37 cellular contexts compared by ENCODE assay signal in genomic region chr22:50059881-50060262, GRCh38. TPM values are rescaled to one million over a fixed set of nuclear protein-coding genes. Genes with fewer than 3 reads are reported as not detected.
DNase-seq lines count a peak whose midpoint lies in the region; ATAC-seq, FAIRE-seq and TF ChIP-seq lines count a peak whose summit lies in the region.
"Had no signal": no experiment of that assay in that cellular context is flagged by ENCODE, and none has a peak within 500 bp of the region (broad histone marks: within the 10 kb centered on the region; RNA-seq: fewer than 3 reads in every experiment).

No MANE protein-coding gene starts in this region.

- TF ChIP-seq CTCF in WTC11 (IDR thresholded peaks at IDR 0.05) (no peak), kidney (IDR thresholded peaks at IDR 0.05; ENCODE audit: borderline replicate concordance, extremely low read depth, insufficient read depth) (no peak), D721Med (IDR thresholded peaks at IDR 0.05; ENCODE audit: insufficient read depth, missing control alignments) (no peak)

- POLR2A ChIA-PET in WTC11 (lab: Charles Lee) = interaction anchor here (0.6 kb wide), 1 partner anchor 46 kb away, joined by 5 read pairs; no protein-coding TSS in a partner anchor

- H3K9ac ChIP-seq in BLaER1 treated with 17β-estradiol and CSF1 and Interleukin-3, amounts not matched to agents 10 nM and 100 nM = 0 out of 22 replicates have a peak overlapping the region, but pooled peaks of 1 of the 11 experiments have one; percentile 32
- no peak overlapping the region for H3K9ac ChIP-seq in kidney (ENCODE audit: low read length in 2 of 2)
- H3K9ac ChIP-seq: KMS-11 had no signal

- no peak overlapping the region for H3K4me3 ChIP-seq in BLaER1 treated with 17β-estradiol and CSF1 and Interleukin-3, amounts not matched to agents 10 nM and 100 nM
- no peak overlapping the region for H3K4me3 ChIP-seq in kidney (ENCODE audit: low read length in 2 of 2)
- no peak overlapping the region for H3K4me3 ChIP-seq in neuron (ENCODE audit: low read length)
- H3K4me3 ChIP-seq: A549, GM12878, right lobe of liver, spleen, uterus had no signal

- H3K4me1 ChIP-seq in BLaER1 treated with 17β-estradiol and CSF1 and Interleukin-3, amounts not matched to agents 10 nM and 100 nM = peaks cover 24 to 47% (median 40%) of the 10 kb centered on the region in 10 experiments
- H3K4me1 ChIP-seq in kidney (ENCODE audit: control insufficient read depth in 1 of 2, insufficient read depth in 1 of 2, low read depth in 1 of 2, low read length in 2 of 2) = peaks cover 0 to 2% of the 10 kb centered on the region in 2 donors
- H3K4me1 ChIP-seq in neuron (ENCODE audit: insufficient read depth, low read length) = peaks cover 10% of the 10 kb centered on the region
- H3K4me1 ChIP-seq: right lobe of liver, uterus had no signal

- H3K4me2 ChIP-seq in BLaER1 treated with 17β-estradiol and CSF1 and Interleukin-3, amounts not matched to agents 10 nM and 100 nM = peak overlapping the region; percentile 54 to 86 (median 78); a peak in 21 of 22 replicates

- peaks cover 12% of the 10 kb centered on the region for H3K4me1 Mint-ChIP-seq in WTC11
- H3K4me1 Mint-ChIP-seq: activated CD4-positive, alpha-beta memory T cell treated with anti-CD3 and anti-CD28 coated beads, Interleukin-2, amount 10 ng/mL, durations not matched to agents 7 days and 5 days; activated naive CD4-positive, alpha-beta T cell treated with anti-CD3 and anti-CD28 coated beads, Interleukin-2, amount 10 ng/mL, durations not matched to agents 7 days and 5 days; CD4-positive, alpha-beta memory T cell had no signal

- no peak for FAIRE-seq in kidney (lab: Jason Lieb, UNC)
- FAIRE-seq in D721Med (lab: Jason Lieb, UNC) = no peak
- FAIRE-seq: A549, GM12878, keratinocyte had no signal

- peak overlapping the region; percentile 68 for H3K4me3 Mint-ChIP-seq in WTC11
- H3K4me3 Mint-ChIP-seq: activated CD4-positive, alpha-beta memory T cell treated with anti-CD3 and anti-CD28 coated beads, Interleukin-2, amount 10 ng/mL, durations not matched to agents 7 days and 5 days; activated naive CD4-positive, alpha-beta T cell treated with anti-CD3 and anti-CD28 coated beads, Interleukin-2, amount 10 ng/mL, durations not matched to agents 7 days and 5 days; CD4-positive, alpha-beta memory T cell had no signal

- no peaks in the 10 kb centered on the region for H3K9me3 Mint-ChIP-seq in WTC11
- H3K9me3 Mint-ChIP-seq: activated CD4-positive, alpha-beta memory T cell treated with anti-CD3 and anti-CD28 coated beads, Interleukin-2, amount 10 ng/mL, durations not matched to agents 7 days and 5 days; activated naive CD4-positive, alpha-beta T cell treated with anti-CD3 and anti-CD28 coated beads, Interleukin-2, amount 10 ng/mL, durations not matched to agents 7 days and 5 days; naive thymus-derived CD8-positive, alpha-beta T cell had no signal

- H3K36me3 ChIP-seq in BLaER1 treated with 17β-estradiol and CSF1 and Interleukin-3, amounts not matched to agents 10 nM and 100 nM = peaks cover 0 to 4% (median 0%) of the 10 kb centered on the region in 11 experiments; a peak in 1 of 22 replicates
- H3K36me3 ChIP-seq in kidney (ENCODE audit: control insufficient read depth in 1 of 2, insufficient read depth in 2 of 2, low read length in 2 of 2) = no peaks in the 10 kb centered on the region
- no peaks in the 10 kb centered on the region for H3K36me3 ChIP-seq in neuron (ENCODE audit: insufficient read depth, low read length)
- H3K36me3 ChIP-seq: right lobe of liver, spleen, uterus had no signal

- H4K20me1 ChIP-seq in BLaER1 treated with 17β-estradiol and CSF1 and Interleukin-3, amounts not matched to agents 10 nM and 100 nM = peaks cover 0 to 27% (median 0%) of the 10 kb centered on the region in 11 experiments; a peak in 4 of 22 replicates

- intact Hi-C loops in kidney (cut with DNase I) = no loop called here
- intact Hi-C loops in left cardiac atrium (cut with DNase I) = no loop called here

- peaks cover 0 to 11% (median 0%) of the 10 kb centered on the region in 11 experiments; a peak in 5 of 22 replicates for H3K27me3 ChIP-seq in BLaER1 treated with 17β-estradiol and CSF1 and Interleukin-3, amounts not matched to agents 10 nM and 100 nM
- H3K27me3 ChIP-seq in neuron (ENCODE audit: insufficient read depth, low read length) = peaks cover 3% of the 10 kb centered on the region

- peak overlapping the region; percentile 37 for H2AFZ ChIP-seq in neuron (ENCODE audit: low read depth, low read length)

- no peaks in the 10 kb centered on the region for H3K9me3 ChIP-seq in BLaER1 treated with 17β-estradiol and CSF1 and Interleukin-3, amounts not matched to agents 10 nM and 100 nM (replicated peaks in 1 of 11)
- H3K9me3 ChIP-seq in kidney (ENCODE audit: control insufficient read depth in 1 of 2, low read length in 2 of 2) = no peaks in the 10 kb centered on the region
- H3K9me3 ChIP-seq in neuron (ENCODE audit: low read length) = no peaks in the 10 kb centered on the region
- H3K9me3 ChIP-seq: A549, right lobe of liver, spleen, uterus had no signal

- no peak overlapping the region for H3K27ac ChIP-seq in BLaER1 treated with 17β-estradiol and CSF1 and Interleukin-3, amounts not matched to agents 10 nM and 100 nM
- no peak overlapping the region for H3K27ac ChIP-seq in kidney (ENCODE audit: low read depth in 2 of 2, low read length in 2 of 2)
- H3K27ac ChIP-seq: A549, epithelial cell of prostate, KMS-11, right lobe of liver, spleen, uterus had no signal

- CTCF ChIA-PET in WTC11 (lab: Charles Lee) = interaction anchor here (0.8 to 2.3 kb wide), 26 partner anchors 11 to 448 kb away, joined by 3 to 22 read pairs (median 4); partner anchors contain the start of genes MLC1 and NCAPH2

- no peak overlapping the region for H3K27ac Mint-ChIP-seq in WTC11
- H3K27ac Mint-ChIP-seq: activated CD4-positive, alpha-beta memory T cell treated with anti-CD3 and anti-CD28 coated beads, Interleukin-2, amount 10 ng/mL, durations not matched to agents 7 days and 5 days; activated naive CD4-positive, alpha-beta T cell treated with anti-CD3 and anti-CD28 coated beads, Interleukin-2, amount 10 ng/mL, durations not matched to agents 7 days and 5 days; CD4-positive, alpha-beta memory T cell had no signal

- no peaks in the 10 kb centered on the region for H3K36me3 Mint-ChIP-seq in WTC11
- H3K36me3 Mint-ChIP-seq: activated naive CD4-positive, alpha-beta T cell treated with anti-CD3 and anti-CD28 coated beads, Interleukin-2, amount 10 ng/mL, durations not matched to agents 7 days and 5 days; brain; CD4-positive, alpha-beta memory T cell; naive thymus-derived CD8-positive, alpha-beta T cell had no signal

- DNase-seq in WTC11 (ENCODE audit: low spot score) = no peak
- DNase-seq in kidney = peak; percentile 44
- DNase-seq in D721Med (ENCODE audit: insufficient read length, low spot score) = no peak
- no peak for DNase-seq in left cardiac atrium
- DNase-seq: activated CD4-positive, alpha-beta memory T cell treated with anti-CD3 and anti-CD28 coated beads, Interleukin-2, amount 10 ng/mL, durations not matched to agents 7 days and 5 days; activated CD4-positive, CD25-positive, alpha-beta regulatory T cell treated with anti-CD3 and anti-CD28 coated beads, Interleukin-2, amount 50 U/mL, for 72 hours; activated CD8-positive, alpha-beta memory T cell treated with anti-CD3 and anti-CD28 coated beads, Interleukin-2, amount 50 U/mL, for 4 hours; activated naive CD4-positive, alpha-beta T cell treated with anti-CD3 and anti-CD28 coated beads, Interleukin-2, amount 10 ng/mL, durations not matched to agents 7 days and 5 days; amniotic stem cell; CD4-positive, alpha-beta memory T cell; cerebellar nuclear complex; naive thymus-derived CD8-positive, alpha-beta T cell; NCI-H1417; NCI-H2081; NCI-H2227 treated with DMSO at 0.1 percent for 48 hours; SHP77; spleen; stimulated activated CD4-positive, alpha-beta T cell treated with anti-CD3 and anti-CD28 coated beads, Interleukin-2, amount 100 ng/mL, for 24 hours; stimulated activated naive CD8-positive, alpha-beta T cell treated with anti-CD3 and anti-CD28 coated beads, Interleukin-15, Interleukin-2, amounts not matched to agents 100 U/mL and 50 U/mL, for 24 hours; T-helper 2 cell; uterus had no signal

- ATAC-seq in WTC11 = no peak
- no peak for ATAC-seq in GM18519 (IDR thresholded peaks at IDR 0.05; ENCODE audit: low FRiP score, unreplicated experiment)
- ATAC-seq in GM18873 (IDR thresholded peaks at IDR 0.05; ENCODE audit: low FRiP score, unreplicated experiment) = no peak
- no peak for ATAC-seq in left cardiac atrium
- ATAC-seq: GM12878; naive thymus-derived CD8-positive, alpha-beta T cell; right lobe of liver; stimulated activated naive CD8-positive, alpha-beta T cell treated with anti-CD3 and anti-CD28 coated beads, Interleukin-15, Interleukin-2, amounts not matched to agents 100 U/mL and 50 U/mL, for 24 hours had no signal

- H3K27me3 Mint-ChIP-seq in WTC11 (ENCODE audit: low read depth) = peaks cover 20% of the 10 kb centered on the region

RNA-seq across cellular contexts. Expression of gene TTLL8, which starts 1.8 kb away (rescaled TPM):
- total RNA-seq in WTC11 (2021) (0.30 TPM in 1 of 3 replicates, not detected in the others), kidney (not detected), left cardiac atrium (not detected)
- not detected for polyA plus RNA-seq in kidney (ENCODE audit: insufficient read depth, low read depth, low replicate concordance)
- total RNA-seq: activated CD4-positive, alpha-beta memory T cell treated with anti-CD3 and anti-CD28 coated beads, Interleukin-2, amount 10 ng/mL, durations not matched to agents 7 days and 5 days; CD4-positive, alpha-beta memory T cell; glomerular endothelial cell; GM12878; H7; lower leg skin; naive thymus-derived CD8-positive, alpha-beta T cell; posterior vena cava; right lobe of liver; spleen; uterus had no signal
- polyA plus RNA-seq: A549; CD4-positive, alpha-beta memory T cell; GM12878; keratinocyte; naive thymus-derived CD8-positive, alpha-beta T cell; spleen; thymus had no signal

RNA-seq across cellular contexts. Expression of gene MLC1, which starts 25.4 kb away (rescaled TPM):
- total RNA-seq in WTC11 (2021) = 0.13 to 0.16 TPM (median 0.16 TPM) in 3 replicates
- total RNA-seq in kidney = 0.28 TPM
- polyA plus RNA-seq in kidney (ENCODE audit: insufficient read depth, low read depth, low replicate concordance) = not detected
- under 1 TPM; 0.29 to 0.41 TPM for total RNA-seq in left cardiac atrium
- total RNA-seq: CD4-positive, alpha-beta memory T cell; glomerular endothelial cell; GM12878 had no signal
- polyA plus RNA-seq: A549, keratinocyte had no signal

RNA-seq across cellular contexts. Expression of gene MOV10L1, which starts 29.9 kb away (rescaled TPM):
- total RNA-seq in WTC11 (2021) (not detected in 3 replicates), kidney (0.38 TPM), left cardiac atrium (1 to 10 TPM in 1 of 2 donors, under 1 TPM in 1; 0.71 to 1.2 TPM)
- 0.62 TPM for polyA plus RNA-seq in kidney (ENCODE audit: insufficient read depth, low read depth, low replicate concordance)
- total RNA-seq: activated CD4-positive, alpha-beta memory T cell treated with anti-CD3 and anti-CD28 coated beads, Interleukin-2, amount 10 ng/mL, durations not matched to agents 7 days and 5 days; CD4-positive, alpha-beta memory T cell; GM12878; H7; naive thymus-derived CD8-positive, alpha-beta T cell had no signal
- polyA plus RNA-seq: CD4-positive, alpha-beta memory T cell; keratinocyte; naive thymus-derived CD8-positive, alpha-beta T cell had no signal

RNA-seq across cellular contexts. Expression of gene IL17REL, which starts 47.3 kb away (rescaled TPM):
- total RNA-seq in WTC11 (2021) (0.23 to 0.34 TPM (median 0.24 TPM) in 3 replicates), kidney (0.16 TPM), left cardiac atrium (not detected)
- not detected for polyA plus RNA-seq in kidney (ENCODE audit: insufficient read depth, low read depth, low replicate concordance)
- total RNA-seq: activated CD4-positive, alpha-beta memory T cell treated with anti-CD3 and anti-CD28 coated beads, Interleukin-2, amount 10 ng/mL, durations not matched to agents 7 days and 5 days; CD4-positive, alpha-beta memory T cell; glomerular endothelial cell; GM12878; H7; lower leg skin; naive thymus-derived CD8-positive, alpha-beta T cell; posterior vena cava; right lobe of liver had no signal
- polyA plus RNA-seq: CD4-positive, alpha-beta memory T cell; keratinocyte; naive thymus-derived CD8-positive, alpha-beta T cell had no signal
